Comparison of ENCODE assay signal across 8 cellular contexts in the genomic region with DNA sequence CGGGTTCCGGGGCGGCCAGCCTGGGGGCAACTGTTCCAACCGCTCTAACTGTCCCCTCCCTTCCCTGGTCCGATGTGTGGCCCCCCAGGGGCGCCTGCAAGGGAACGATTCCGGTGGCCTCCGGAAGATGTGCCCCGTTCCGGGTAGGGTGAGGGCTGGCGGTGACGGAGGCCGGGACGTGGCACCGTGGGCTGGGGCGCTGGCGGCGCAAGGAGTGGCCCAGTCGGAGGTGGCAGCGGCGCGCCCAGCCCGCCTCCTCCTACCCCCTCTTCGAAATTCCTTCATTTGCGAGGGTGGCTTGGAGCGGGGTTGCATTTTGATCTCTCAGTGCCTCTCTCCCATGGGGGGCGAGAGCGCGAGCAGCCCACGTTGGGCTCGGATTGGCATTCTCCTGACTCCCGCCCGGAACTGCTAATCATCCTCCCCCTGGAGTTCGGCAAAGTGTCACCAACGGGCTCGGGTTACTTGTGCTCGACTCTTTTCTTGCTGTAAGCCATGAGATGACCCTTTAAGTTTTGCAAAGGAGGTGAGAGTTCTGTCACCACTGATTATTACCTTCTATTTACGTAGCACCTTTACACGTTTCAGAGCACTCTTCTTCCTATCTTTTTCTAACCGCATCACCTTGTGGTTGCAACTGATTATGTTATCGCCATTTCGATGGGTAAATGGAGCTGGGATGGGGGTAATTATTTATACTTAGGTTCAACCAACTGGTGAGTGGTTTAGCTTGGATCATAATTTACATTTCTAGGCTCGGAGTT. TPM values are rescaled to one million over a fixed set of nuclear protein-coding genes. Genes with fewer than 3 reads are reported as not detected.
DNase-seq lines count a peak whose midpoint lies in the region; ATAC-seq and TF ChIP-seq lines count a peak whose summit lies in the region.

No MANE protein-coding gene starts in this region.

- intact Hi-C loops in Caco-2 (cut with micrococcal nuclease; ENCODE audit: unreplicated experiment), result no loop called here
- intact Hi-C loops in heart right ventricle (cut with DNase I), result loop anchor here in 1 of 10 donors (10.0 kb wide), 1 partner anchor 52 kb away; a partner anchor contains a TSS

- BruUV-seq in Caco-2 (replicated peaks; lab: Mats Ljungman, UMichigan), result no TSS peak

- H3K9me3 ChIP-seq in Caco-2 (no peaks in the 10 kb centered on the region), heart right ventricle (no peaks in the 10 kb centered on the region)

- peak; percentile 41 to 44 for DNase-seq in Caco-2
- DNase-seq in HS-27A (ENCODE audit: low read depth), result peak; percentile 46
- peak; percentile 52 for DNase-seq in SK-N-DZ (ENCODE audit: low spot score)
- DNase-seq in activated naive CD8-positive, alpha-beta T cell treated with anti-CD3 and anti-CD28 coated beads, Interleukin-2, amount 50 U/mL, for 16 hours (ENCODE audit: low read depth, low spot score), result peak; percentile 7
- DNase-seq in heart right ventricle, result peak; percentile 53 to 71
- peak; percentile 25 for DNase-seq in progenitor cell of endocrine pancreas (ENCODE audit: low spot score, unreplicated experiment)
- DNase-seq in ureter (ENCODE audit: low spot score), result peak; percentile 75

- H3K36me3 Mint-ChIP-seq in Caco-2 (ENCODE audit: insufficient read depth, unreplicated experiment), result peaks cover 16% of the 10 kb centered on the region
- peaks cover 4% of the 10 kb centered on the region for H3K36me3 Mint-ChIP-seq in progenitor cell of endocrine pancreas (ENCODE audit: insufficient read depth)

- peak overlapping the region; percentile 86 for H3K27ac Mint-ChIP-seq in Caco-2 (ENCODE audit: unreplicated experiment)
- peak overlapping the region; percentile 99 for H3K27ac Mint-ChIP-seq in progenitor cell of endocrine pancreas

- no peaks in the 10 kb centered on the region for H3K4me1 Mint-ChIP-seq in Caco-2 (ENCODE audit: low read depth, unreplicated experiment)
- H3K4me1 Mint-ChIP-seq in progenitor cell of endocrine pancreas (ENCODE audit: low read depth), result peaks cover 11% of the 10 kb centered on the region

- H3K9me3 Mint-ChIP-seq in Caco-2 (ENCODE audit: unreplicated experiment), result no peaks in the 10 kb centered on the region
- H3K9me3 Mint-ChIP-seq in progenitor cell of endocrine pancreas (ENCODE audit: low read depth), result no peaks in the 10 kb centered on the region

- POLR2A ChIA-PET in Caco-2 (lab: Charles Lee), result interaction anchor here (0.6 to 1.5 kb wide), 6 partner anchors 16 to 263 kb away, joined by 3 to 7 read pairs (median 4); a partner anchor contains a TSS

- CTCF ChIA-PET in Caco-2 (lab: Charles Lee), result interaction anchor here (0.6 to 2.1 kb wide), 4 partner anchors 26 to 407 kb away, joined by 3 to 10 read pairs (median 4); no protein-coding TSS in a partner anchor

- H3K36me3 ChIP-seq in Caco-2 (ENCODE audit: control insufficient read depth, insufficient read depth, low read length) (no peaks in the 10 kb centered on the region), heart right ventricle (peaks cover 0 to 31% (median 0%) of the 10 kb centered on the region in 9 donors)

- no peaks in the 10 kb centered on the region for H3K4me1 ChIP-seq in Caco-2
- peaks cover 0 to 50% (median 36%) of the 10 kb centered on the region in 9 donors for H3K4me1 ChIP-seq in heart right ventricle

- WGBS in heart right ventricle, 2 donors, result 0% methylated on average over 43 to 44 of the region's 44 CpGs

- peak overlapping the region; percentile 84 for H3K4me3 ChIP-seq in Caco-2 (ENCODE audit: low read depth, low read length)
- H3K4me3 ChIP-seq in heart right ventricle, result peak overlapping the region; percentile 77 to 98 (median 86)

- H3K27me3 Mint-ChIP-seq in Caco-2 (ENCODE audit: insufficient read depth, unreplicated experiment) (no peaks in the 10 kb centered on the region), progenitor cell of endocrine pancreas (no peaks in the 10 kb centered on the region)

- H3K27me3 ChIP-seq in Caco-2 (replicated peaks; ENCODE audit: control insufficient read depth, insufficient read depth, low read length), result no peaks in the 10 kb centered on the region
- H3K27me3 ChIP-seq in heart right ventricle, result no peaks in the 10 kb centered on the region

- ATAC-seq in GM19468 (IDR thresholded peaks at IDR 0.05; ENCODE audit: extremely low read depth, unreplicated experiment) (peak; percentile 16), heart right ventricle (peak; percentile 63 to 87 (median 73))

- peak overlapping the region; percentile 85 for H3K4me3 Mint-ChIP-seq in Caco-2 (ENCODE audit: unreplicated experiment)
- H3K4me3 Mint-ChIP-seq in progenitor cell of endocrine pancreas (ENCODE audit: low read depth), result peak overlapping the region; percentile 94

- H3K27ac ChIP-seq in heart right ventricle, result peak overlapping the region; percentile 94 to 100 (median 100)

- TF ChIP-seq CTCF in Caco-2 (IDR thresholded peaks at IDR 0.05; ENCODE audit: insufficient read depth in 1 of 2, low read depth in 1 of 2, low read length in 1 of 2, severe bottlenecking in 1 of 2, unreplicated experiment in 1 of 2) (no peak), heart right ventricle (IDR thresholded peaks at IDR 0.05) (peak in 3 of 9 donors; percentile 8 to 9 (median 8)), progenitor cell of endocrine pancreas (IDR thresholded peaks at IDR 0.05; ENCODE audit: unreplicated experiment) (no peak)

RNA-seq across cellular contexts. Expression of a gene that starts 0.7 kb away (rescaled TPM):
- total RNA-seq in Caco-2 (2022) (32.2 and 32.3 TPM in 2 replicates), heart right ventricle (10 to 100 TPM; 21.2 to 37.0 (median 28.4) TPM), progenitor cell of endocrine pancreas (30.5 and 40.5 TPM in 2 replicates), ureter (84.5 TPM)
- polyA plus RNA-seq in SK-N-DZ (2014; cell fraction: cytosol; rRNA removed), result 23.3 and 28.6 TPM in 2 replicates
- 18.4 and 32.4 TPM in 2 replicates for polyA plus RNA-seq in SK-N-DZ (2014; cell fraction: nucleus; rRNA removed)
- polyA plus RNA-seq in heart right ventricle, result 10 to 100 TPM; 22.5 to 27.1 TPM

RNA-seq across cellular contexts. Expression of a gene that starts 38.7 kb away (rescaled TPM):
- total RNA-seq in Caco-2 (2022) (not detected in 2 replicates), heart right ventricle (not detected), progenitor cell of endocrine pancreas (not detected in 2 replicates), ureter (not detected)
- 0.21 TPM in 1 of 2 replicates, not detected in the other for polyA plus RNA-seq in SK-N-DZ (2014; cell fraction: cytosol; rRNA removed)
- polyA plus RNA-seq in SK-N-DZ (2014; cell fraction: nucleus; rRNA removed), result 0.81 TPM in 1 of 2 replicates, not detected in the other
- not detected for polyA plus RNA-seq in heart right ventricle

RNA-seq across cellular contexts. Expression of a gene that starts 53.4 kb away (rescaled TPM):
- 998 and 999 TPM in 2 replicates for total RNA-seq in Caco-2 (2022)
- polyA plus RNA-seq in SK-N-DZ (2014; cell fraction: cytosol; rRNA removed), result 9,066 and 9,623 TPM in 2 replicates
- 5,950 and 8,545 TPM in 2 replicates for polyA plus RNA-seq in SK-N-DZ (2014; cell fraction: nucleus; rRNA removed)
- total RNA-seq in heart right ventricle, result 1,000 to 10,000 TPM; 1,004 to 1,398 (median 1,028) TPM
- 1,000 to 10,000 TPM in 1 of 2 donors, 100 to 1,000 TPM in 1; 890 to 4,129 TPM for polyA plus RNA-seq in heart right ventricle
- 1,699 and 1,778 TPM in 2 replicates for total RNA-seq in progenitor cell of endocrine pancreas
- 2,627 TPM for total RNA-seq in ureter

Comparison
In these comparisons a context has a peak if more than half of its experiments do, and no peak if none do; other contexts are left out.
1. Peak in every context shown above with its lines: DNase-seq, ATAC-seq, H3K4me3 ChIP-seq and H3K27ac ChIP-seq.
2. DNase-seq: peak in every context shown above with its lines; median percentile 75 in ureter; 62 in heart right ventricle; 52 in SK-N-DZ; 46 in HS-27A; 42 in Caco-2; 25 in progenitor cell of endocrine pancreas; 7 in activated naive CD8-positive, alpha-beta T cell treated with anti-CD3 and anti-CD28 coated beads, Interleukin-2, amount 50 U/mL, for 16 hours.